1 cellular context compared by ENCODE assay signal in genomic region chr2:46902465-46902864, GRCh38.
TF ChIP-seq lines count a peak whose summit lies in the region.

No MANE protein-coding gene starts in this region.

TF ChIP-seq in K562, 482 proteins besides CTCF, POLR2A, EP300 and RAD21:
- TF ChIP-seq XRCC4 (IDR thresholded peaks at IDR 0.05; ENCODE audit: extremely low read depth, insufficient read depth, insufficient read length): no peak
- TF ChIP-seq GABPA (tag; conservative IDR thresholded peaks at IDR 0.05; ENCODE audit: low read depth): no peak
- TF ChIP-seq GATAD2A (IDR thresholded peaks at IDR 0.05): no peak
- TF ChIP-seq LARP7 (IDR thresholded peaks at IDR 0.05): no peak
- no peak for TF ChIP-seq RREB1 (CRISPR knock-in tag; IDR thresholded peaks at IDR 0.05)
- no peak for TF ChIP-seq PURB (CRISPR knock-in tag; IDR thresholded peaks at IDR 0.05; ENCODE audit: low read depth)
- TF ChIP-seq ZBTB33 (CRISPR knock-in tag; IDR thresholded peaks at IDR 0.05): no peak
- TF ChIP-seq LEF1 (IDR thresholded peaks at IDR 0.05): no peak
- TF ChIP-seq ZNF316 (IDR thresholded peaks at IDR 0.05): no peak
- no peak for TF ChIP-seq ETS2 (tag; IDR thresholded peaks at IDR 0.05; ENCODE audit: borderline replicate concordance, poor library complexity, severe bottlenecking)
- no peak for TF ChIP-seq SRSF7 (optimal IDR thresholded peaks at IDR 0.05; ENCODE audit: low read depth, low read length)
- TF ChIP-seq ZNF639 (CRISPR knock-in tag; conservative IDR thresholded peaks at IDR 0.05 in 1 of 2, IDR thresholded peaks at IDR 0.05 in 1 of 2): no peak
- no peak for TF ChIP-seq ZBTB12 (CRISPR knock-in tag; IDR thresholded peaks at IDR 0.05)
